In genomic region chr1:116182019-116182714, GRCh38 we compare ENCODE assay signal across 15 cellular contexts.
A peak's percentile ranks its signal among the peaks of the same experiment; 100 is the strongest.
DNase-seq lines count a peak whose midpoint lies in the region; ATAC-seq and TF ChIP-seq lines count a peak whose summit lies in the region.
"Had no signal": no experiment of that assay in that cellular context is flagged by ENCODE, and none has a peak within 500 bp of the region (broad histone marks: within the 10 kb centered on the region; RNA-seq: fewer than 3 reads in every experiment).

No MANE protein-coding gene starts in this region.

- no peak overlapping the region for H2AFZ ChIP-seq in SK-N-SH (ENCODE audit: low read depth)

- TF ChIP-seq EP300 in SK-N-SH (IDR thresholded peaks at IDR 0.05; ENCODE audit: borderline replicate concordance in 1 of 2, low read depth in 1 of 2, low read length in 1 of 2) (no peak), esophagus muscularis mucosa (IDR thresholded peaks at IDR 0.05) (no peak)

- no peaks in the 10 kb centered on the region for H4K20me1 ChIP-seq in SK-N-SH (ENCODE audit: insufficient read depth)

- H3K9ac ChIP-seq in SK-N-SH (no peak overlapping the region), skeletal muscle tissue (ENCODE audit: low read depth in 1 of 3, low read length in 3 of 3) (no peak overlapping the region)

- no peaks in the 10 kb centered on the region for H3K9me2 ChIP-seq in SK-N-SH

- no peak for DNase-seq in SK-N-SH
- peak; percentile 79 for DNase-seq in LNCaP clone FGC (ENCODE audit: low read depth)
- peak; percentile 62 for DNase-seq in esophagus muscularis mucosa (ENCODE audit: extremely low spot score)
- no peak for DNase-seq in HuH-7 (ENCODE audit: low spot score)
- no peak for DNase-seq in uterus
- DNase-seq: C1 segment of cervical spinal cord, EL, HFFc6, NCI-H1105, NCI-H1694 treated with DMSO at 0.1 percent for 48 hours, NCI-H82 had no signal

- 9% methylated on average over 2 of the region's 3 CpGs for WGBS in SK-N-SH (ENCODE audit: low lambda C conversion rate)
- 100% methylated on average over 1 of the region's 3 CpGs for WGBS in esophagus muscularis mucosa

- POLR2A ChIA-PET in SK-N-SH (lab: Yijun Ruan, JAX), result no interaction called here

- CTCF ChIA-PET in SK-N-SH (lab: Yijun Ruan, JAX), result interaction anchor here (0.6 to 1.6 kb wide), 5 partner anchors 11 to 303 kb away, joined by 3 to 4 read pairs (median 3); no protein-coding TSS in a partner anchor

- no peak for TF ChIP-seq RAD21 in SK-N-SH (IDR thresholded peaks at IDR 0.05; ENCODE audit: low read length)

- H3K4me3 ChIP-seq in SK-N-SH (ENCODE audit: low read depth in 2 of 2, low read length in 1 of 2), result no peak overlapping the region
- H3K4me3 ChIP-seq in LNCaP clone FGC (ENCODE audit: low read depth, low read length), result no peak overlapping the region
- H3K4me3 ChIP-seq in esophagus muscularis mucosa, result no peak overlapping the region
- H3K4me3 ChIP-seq in skeletal muscle tissue (ENCODE audit: low read length in 3 of 3), result no peak overlapping the region
- H3K4me3 ChIP-seq in uterus, result no peak overlapping the region
- H3K4me3 ChIP-seq: A549, SK-N-MC had no signal

- H3F3A ChIP-seq in SK-N-SH (replicated peaks; ENCODE audit: insufficient read depth), result no peaks in the 10 kb centered on the region

- H3K9me3 ChIP-seq in SK-N-SH, result no peaks in the 10 kb centered on the region
- no peaks in the 10 kb centered on the region for H3K9me3 ChIP-seq in esophagus muscularis mucosa
- no peaks in the 10 kb centered on the region for H3K9me3 ChIP-seq in skeletal muscle tissue (ENCODE audit: control insufficient read depth in 3 of 3, low read length in 3 of 3)
- no peaks in the 10 kb centered on the region for H3K9me3 ChIP-seq in uterus
- H3K9me3 ChIP-seq: A549 had no signal

- H3K4me1 ChIP-seq in SK-N-SH (ENCODE audit: control insufficient read depth in 1 of 2, insufficient read depth in 2 of 2, low read depth in 1 of 2, low read length in 1 of 2) (peaks cover 0 to 16% of the 10 kb centered on the region in 2 experiments; a peak in 1 of 4 replicates), esophagus muscularis mucosa (no peaks in the 10 kb centered on the region), skeletal muscle tissue (ENCODE audit: control insufficient read depth in 3 of 3, insufficient read depth in 3 of 3, low read length in 3 of 3) (peaks cover 0 to 4% (median 0%) of the 10 kb centered on the region in 3 donors), uterus (no peaks in the 10 kb centered on the region)
- H3K4me1 ChIP-seq: A549 had no signal

- intact Hi-C loops in esophagus muscularis mucosa (cut with DNase I) (no loop called here), uterus (cut with DNase I; ENCODE audit: low total_unique reads) (no loop called here)

- no peaks in the 10 kb centered on the region for H3K79me2 ChIP-seq in SK-N-SH (ENCODE audit: insufficient read depth)

- H3K36me3 ChIP-seq in SK-N-SH (replicated peaks in 1 of 2; ENCODE audit: control insufficient read depth in 1 of 2, insufficient read depth in 2 of 2, low read length in 1 of 2) (no peaks in the 10 kb centered on the region), esophagus muscularis mucosa (no peaks in the 10 kb centered on the region), skeletal muscle tissue (ENCODE audit: control insufficient read depth in 3 of 3, insufficient read depth in 3 of 3, low read length in 3 of 3) (no peaks in the 10 kb centered on the region), uterus (no peaks in the 10 kb centered on the region)

- no peaks in the 10 kb centered on the region; the same call in 1 of the 2 replicates for H3K27me3 ChIP-seq in SK-N-SH (ENCODE audit: insufficient read depth)
- H3K27me3 ChIP-seq in esophagus muscularis mucosa, result peaks cover 0 to 6% (median 0%) of the 10 kb centered on the region in 4 donors
- no peaks in the 10 kb centered on the region for H3K27me3 ChIP-seq in skeletal muscle tissue (ENCODE audit: control insufficient read depth in 3 of 3, insufficient read depth in 3 of 3, low read length in 3 of 3)
- no peaks in the 10 kb centered on the region for H3K27me3 ChIP-seq in uterus

- H3K4me2 ChIP-seq in SK-N-SH, result no peak overlapping the region
- H3K4me2 ChIP-seq: A549 had no signal

- H3K27ac ChIP-seq in SK-N-SH (ENCODE audit: low read depth in 2 of 2, low read length in 1 of 2), result no peak overlapping the region
- H3K27ac ChIP-seq in esophagus muscularis mucosa (replicated peaks in 1 of 4), result no peak overlapping the region
- peak overlapping the region; percentile 60 for H3K27ac ChIP-seq in skeletal muscle tissue (ENCODE audit: low read depth, low read length)
- H3K27ac ChIP-seq in uterus, result no peak overlapping the region
- H3K27ac ChIP-seq: A549, SK-N-MC had no signal

- no peak for ATAC-seq in SK-N-SH treated with all-trans-retinoic acid at 6 μM for 48 hours
- ATAC-seq: A549 had no signal

- TF ChIP-seq CTCF in SK-N-SH (IDR thresholded peaks at IDR 0.05) (no peak), LNCaP clone FGC (IDR thresholded peaks at IDR 0.05; ENCODE audit: control insufficient read depth, extremely low read depth, insufficient read depth) (no peak), esophagus muscularis mucosa (IDR thresholded peaks at IDR 0.05) (no peak), uterus (IDR thresholded peaks at IDR 0.05) (no peak)

- no peak for TF ChIP-seq POLR2A in esophagus muscularis mucosa (IDR thresholded peaks at IDR 0.05; ENCODE audit: low read depth)
- no peak for TF ChIP-seq POLR2A in uterus (IDR thresholded peaks at IDR 0.05)

TF ChIP-seq in SK-N-SH treated with all-trans-retinoic acid at 6 μM for 48 hours, 23 proteins besides CTCF, POLR2A, EP300 and RAD21:
- no peak for TF ChIP-seq ZC3H10 (CRISPR knock-in tag; IDR thresholded peaks at IDR 0.05)
- no peak for TF ChIP-seq BACH2 (CRISPR knock-in tag; IDR thresholded peaks at IDR 0.05; ENCODE audit: borderline replicate concordance)
- peak; percentile 48; the same call in 1 of the 2 replicates for TF ChIP-seq ISL1 (CRISPR knock-in tag; IDR thresholded peaks at IDR 0.05)
- TF ChIP-seq ARNTL (CRISPR knock-in tag; IDR thresholded peaks at IDR 0.05; ENCODE audit: borderline replicate concordance, low read depth), result no peak

TF ChIP-seq in SK-N-SH, 30 proteins besides CTCF, POLR2A, EP300 and RAD21 (continues in another document):
- TF ChIP-seq FOSL2 (IDR thresholded peaks at IDR 0.05; ENCODE audit: borderline replicate concordance, low read depth), result no peak
- TF ChIP-seq NRF1 (IDR thresholded peaks at IDR 0.05; ENCODE audit: low read depth, low read length), result no peak
- no peak for TF ChIP-seq GATA2 (CRISPR knock-in tag; IDR thresholded peaks at IDR 0.05)
- no peak for TF ChIP-seq TEAD4 (IDR thresholded peaks at IDR 0.05; ENCODE audit: borderline replicate concordance, insufficient read depth)
- TF ChIP-seq TAF1 (IDR thresholded peaks at IDR 0.05; ENCODE audit: borderline replicate concordance, low read depth, low read length), result no peak
- TF ChIP-seq CHD2 (IDR thresholded peaks at IDR 0.05; ENCODE audit: low read length, partially characterized antibody), result no peak
- TF ChIP-seq SIN3A (IDR thresholded peaks at IDR 0.05; ENCODE audit: borderline replicate concordance, low read depth, low read length), result no peak
- TF ChIP-seq, protein P1, sequence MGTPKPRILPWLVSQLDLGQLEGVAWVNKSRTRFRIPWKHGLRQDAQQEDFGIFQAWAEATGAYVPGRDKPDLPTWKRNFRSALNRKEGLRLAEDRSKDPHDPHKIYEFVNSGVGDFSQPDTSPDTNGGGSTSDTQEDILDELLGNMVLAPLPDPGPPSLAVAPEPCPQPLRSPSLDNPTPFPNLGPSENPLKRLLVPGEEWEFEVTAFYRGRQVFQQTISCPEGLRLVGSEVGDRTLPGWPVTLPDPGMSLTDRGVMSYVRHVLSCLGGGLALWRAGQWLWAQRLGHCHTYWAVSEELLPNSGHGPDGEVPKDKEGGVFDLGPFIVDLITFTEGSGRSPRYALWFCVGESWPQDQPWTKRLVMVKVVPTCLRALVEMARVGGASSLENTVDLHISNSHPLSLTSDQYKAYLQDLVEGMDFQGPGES (IDR thresholded peaks at IDR 0.05; ENCODE audit: low read depth, low read length), result no peak
- no peak for TF ChIP-seq SMC3 (IDR thresholded peaks at IDR 0.05; ENCODE audit: low read depth, low read length)
- TF ChIP-seq, protein P2, sequence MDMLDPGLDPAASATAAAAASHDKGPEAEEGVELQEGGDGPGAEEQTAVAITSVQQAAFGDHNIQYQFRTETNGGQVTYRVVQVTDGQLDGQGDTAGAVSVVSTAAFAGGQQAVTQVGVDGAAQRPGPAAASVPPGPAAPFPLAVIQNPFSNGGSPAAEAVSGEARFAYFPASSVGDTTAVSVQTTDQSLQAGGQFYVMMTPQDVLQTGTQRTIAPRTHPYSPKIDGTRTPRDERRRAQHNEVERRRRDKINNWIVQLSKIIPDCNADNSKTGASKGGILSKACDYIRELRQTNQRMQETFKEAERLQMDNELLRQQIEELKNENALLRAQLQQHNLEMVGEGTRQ (IDR thresholded peaks at IDR 0.05; ENCODE audit: borderline replicate concordance, low read depth, low read length), result no peak
- TF ChIP-seq YY1 (IDR thresholded peaks at IDR 0.05; ENCODE audit: low read depth), result no peak
- TF ChIP-seq RXRA (IDR thresholded peaks at IDR 0.05; ENCODE audit: borderline replicate concordance, low read depth), result no peak
- TF ChIP-seq, protein P3, sequence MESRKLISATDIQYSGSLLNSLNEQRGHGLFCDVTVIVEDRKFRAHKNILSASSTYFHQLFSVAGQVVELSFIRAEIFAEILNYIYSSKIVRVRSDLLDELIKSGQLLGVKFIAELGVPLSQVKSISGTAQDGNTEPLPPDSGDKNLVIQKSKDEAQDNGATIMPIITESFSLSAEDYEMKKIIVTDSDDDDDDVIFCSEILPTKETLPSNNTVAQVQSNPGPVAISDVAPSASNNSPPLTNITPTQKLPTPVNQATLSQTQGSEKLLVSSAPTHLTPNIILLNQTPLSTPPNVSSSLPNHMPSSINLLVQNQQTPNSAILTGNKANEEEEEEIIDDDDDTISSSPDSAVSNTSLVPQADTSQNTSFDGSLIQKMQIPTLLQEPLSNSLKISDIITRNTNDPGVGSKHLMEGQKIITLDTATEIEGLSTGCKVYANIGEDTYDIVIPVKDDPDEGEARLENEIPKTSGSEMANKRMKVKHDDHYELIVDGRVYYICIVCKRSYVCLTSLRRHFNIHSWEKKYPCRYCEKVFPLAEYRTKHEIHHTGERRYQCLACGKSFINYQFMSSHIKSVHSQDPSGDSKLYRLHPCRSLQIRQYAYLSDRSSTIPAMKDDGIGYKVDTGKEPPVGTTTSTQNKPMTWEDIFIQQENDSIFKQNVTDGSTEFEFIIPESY (IDR thresholded peaks at IDR 0.05; ENCODE audit: borderline replicate concordance, low read depth), result no peak
- no peak for TF ChIP-seq EZH2phosphoT487 (IDR thresholded peaks at IDR 0.05; ENCODE audit: borderline replicate concordance, low read depth)
- TF ChIP-seq, protein P4, sequence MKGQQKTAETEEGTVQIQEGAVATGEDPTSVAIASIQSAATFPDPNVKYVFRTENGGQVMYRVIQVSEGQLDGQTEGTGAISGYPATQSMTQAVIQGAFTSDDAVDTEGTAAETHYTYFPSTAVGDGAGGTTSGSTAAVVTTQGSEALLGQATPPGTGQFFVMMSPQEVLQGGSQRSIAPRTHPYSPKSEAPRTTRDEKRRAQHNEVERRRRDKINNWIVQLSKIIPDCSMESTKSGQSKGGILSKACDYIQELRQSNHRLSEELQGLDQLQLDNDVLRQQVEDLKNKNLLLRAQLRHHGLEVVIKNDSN (IDR thresholded peaks at IDR 0.05; ENCODE audit: borderline replicate concordance, low read depth), result no peak

Comparison
In these comparisons a context has a peak if more than half of its experiments do, and no peak if none do; other contexts are left out.
1. DNase-seq: peak in LNCaP clone FGC (single experiment) and esophagus muscularis mucosa (single experiment); none in SK-N-SH (single experiment), HuH-7 (single experiment) and uterus (0 of 2).